1 cellular context compared by ENCODE assay signal in genomic region chr14:75050852-75051555, GRCh38.
TF ChIP-seq lines count a peak whose summit lies in the region.

Gene MLH3, minus strand, starts transcription at chr14:75051467. Its CDS starts 1,812 bp downstream, at chr14:75049655.

TF ChIP-seq in HepG2, 621 proteins besides CTCF, POLR2A, EP300 and RAD21 (continued from another document and continues in another):
- TF ChIP-seq ZNF275 (CRISPR knock-in tag; IDR thresholded peaks at IDR 0.05; ENCODE audit: borderline replicate concordance): 0 out of 2 replicates have a peak, but pooled peaks have one; percentile 59
- TF ChIP-seq RCOR2 (CRISPR knock-in tag; IDR thresholded peaks at IDR 0.05): 0 out of 2 replicates have a peak, but pooled peaks have one; percentile 29
- no peak for TF ChIP-seq MAZ (IDR thresholded peaks at IDR 0.05; ENCODE audit: borderline replicate concordance, low read depth, low read length)
- TF ChIP-seq MAZ (CRISPR knock-in tag; IDR thresholded peaks at IDR 0.05; ENCODE audit: low read depth): peak; percentile 56
- no peak for TF ChIP-seq GTF3A (CRISPR knock-in tag; conservative IDR thresholded peaks at IDR 0.05)
- peak; percentile 92 for TF ChIP-seq KDM2A (CRISPR knock-in tag; IDR thresholded peaks at IDR 0.05; ENCODE audit: borderline replicate concordance, low read depth)
- no peak for TF ChIP-seq AKNA (CRISPR knock-in tag; IDR thresholded peaks at IDR 0.05; ENCODE audit: borderline replicate concordance)
- TF ChIP-seq MNT (IDR thresholded peaks at IDR 0.05): no peak
- peak; percentile 61; the same call in 1 of the 2 replicates for TF ChIP-seq NR0B2 (CRISPR knock-in tag; IDR thresholded peaks at IDR 0.05)
- TF ChIP-seq IRF9 (CRISPR knock-in tag; IDR thresholded peaks at IDR 0.05; ENCODE audit: borderline replicate concordance): 0 out of 2 replicates have a peak, but pooled peaks have one; percentile 57
- TF ChIP-seq NR1H2 (CRISPR knock-in tag; IDR thresholded peaks at IDR 0.05; ENCODE audit: borderline replicate concordance, low read depth): no peak
- no peak for TF ChIP-seq ZNF432 (CRISPR knock-in tag; IDR thresholded peaks at IDR 0.05; ENCODE audit: borderline replicate concordance)
- no peak for TF ChIP-seq CREBL2 (CRISPR knock-in tag; IDR thresholded peaks at IDR 0.05; ENCODE audit: borderline replicate concordance)
- peak; percentile 49; the same call in 1 of the 2 replicates for TF ChIP-seq PITX1 (CRISPR knock-in tag; IDR thresholded peaks at IDR 0.05)
- TF ChIP-seq ZNF740 (CRISPR knock-in tag; IDR thresholded peaks at IDR 0.05): no peak
- peak; percentile 51; the same call in 1 of the 2 replicates for TF ChIP-seq ETV6 (CRISPR knock-in tag; conservative IDR thresholded peaks at IDR 0.05)
- no peak for TF ChIP-seq GPN1 (CRISPR knock-in tag; IDR thresholded peaks at IDR 0.05; ENCODE audit: borderline replicate concordance)
- no peak for TF ChIP-seq FOXO4 (CRISPR knock-in tag; conservative IDR thresholded peaks at IDR 0.05)
- 0 out of 2 replicates have a peak, but pooled peaks have one; percentile 44 for TF ChIP-seq ARHGAP35 (CRISPR knock-in tag; IDR thresholded peaks at IDR 0.05; ENCODE audit: borderline replicate concordance)
- 0 out of 2 replicates have a peak, but pooled peaks have one; percentile 49 for TF ChIP-seq ZBTB26 (CRISPR knock-in tag; IDR thresholded peaks at IDR 0.05; ENCODE audit: borderline replicate concordance)
- peak; percentile 70; the same call in 1 of the 2 replicates for TF ChIP-seq MTERF4 (CRISPR knock-in tag; IDR thresholded peaks at IDR 0.05)
- TF ChIP-seq ISL2 (CRISPR knock-in tag; IDR thresholded peaks at IDR 0.05): 0 out of 2 replicates have a peak, but pooled peaks have one; percentile 19
- no peak for TF ChIP-seq MYNN (CRISPR knock-in tag; IDR thresholded peaks at IDR 0.05; ENCODE audit: low read depth)
- TF ChIP-seq POGK (CRISPR knock-in tag; conservative IDR thresholded peaks at IDR 0.05): peak; percentile 72
- no peak for TF ChIP-seq SMYD3 (CRISPR knock-in tag; IDR thresholded peaks at IDR 0.05)
- TF ChIP-seq RXRA (CRISPR knock-in tag; IDR thresholded peaks at IDR 0.05): peak; percentile 59; the same call in 1 of the 2 replicates
- TF ChIP-seq NR2F6 (IDR thresholded peaks at IDR 0.05): no peak
- TF ChIP-seq NR2F6 (CRISPR knock-in tag; IDR thresholded peaks at IDR 0.05): 0 out of 2 replicates have a peak, but pooled peaks have one; percentile 20
- TF ChIP-seq BHLHE40 (IDR thresholded peaks at IDR 0.05; ENCODE audit: low read length): peak; percentile 26; the same call in 1 of the 2 replicates
- 0 out of 2 replicates have a peak, but pooled peaks have one; percentile 19 for TF ChIP-seq ZNF816 (CRISPR knock-in tag; IDR thresholded peaks at IDR 0.05; ENCODE audit: borderline replicate concordance)
- no peak for TF ChIP-seq SP4 (CRISPR knock-in tag; IDR thresholded peaks at IDR 0.05)
- peak; percentile 53; the same call in 1 of the 2 replicates for TF ChIP-seq HIC2 (CRISPR knock-in tag; IDR thresholded peaks at IDR 0.05; ENCODE audit: low read depth)
- TF ChIP-seq RORA (CRISPR knock-in tag; IDR thresholded peaks at IDR 0.05): no peak
- TF ChIP-seq SSRP1 (CRISPR knock-in tag; IDR thresholded peaks at IDR 0.05): no peak
- no peak for TF ChIP-seq TP53 (CRISPR knock-in tag; conservative IDR thresholded peaks at IDR 0.05)
